In the genomic region with DNA sequence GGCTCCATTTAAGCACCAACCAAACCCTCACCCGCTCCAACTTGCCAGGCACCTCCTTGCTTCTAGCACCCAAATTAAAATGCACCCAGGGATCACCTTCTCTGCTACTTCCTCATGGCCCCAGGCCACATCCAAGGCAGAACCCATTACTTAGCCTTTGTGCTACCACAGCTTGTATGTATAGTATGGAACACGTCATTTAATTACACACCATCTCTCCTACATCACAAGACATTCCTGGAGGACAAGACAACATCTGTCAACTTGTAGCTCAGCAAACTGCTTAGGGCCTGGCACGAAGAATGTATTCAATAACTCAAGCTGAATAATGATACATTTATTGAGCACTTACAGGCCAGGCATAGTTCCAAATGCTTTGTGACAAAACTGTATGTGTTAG, we compare ENCODE assay signal across 30 cellular contexts. TPM values are rescaled to one million over a fixed set of nuclear protein-coding genes. Genes with fewer than 3 reads are reported as not detected.
DNase-seq lines count a peak whose midpoint lies in the region; ATAC-seq and TF ChIP-seq lines count a peak whose summit lies in the region.
"Had no signal": no experiment of that assay in that cellular context is flagged by ENCODE, and none has a peak within 500 bp of the region (broad histone marks: within the 10 kb centered on the region; RNA-seq: fewer than 3 reads in every experiment).

No MANE protein-coding gene starts in this region.

- no peak for TF ChIP-seq POLR2A in adrenal gland (IDR thresholded peaks at IDR 0.05)

- H3K4me3 ChIP-seq in mammary epithelial cell (replicated peaks in 1 of 3; ENCODE audit: insufficient read depth in 1 of 3, low read depth in 2 of 3, low read length in 3 of 3) (no peak overlapping the region), epithelial cell of esophagus (ENCODE audit: low read length) (no peak overlapping the region), adrenal gland (no peak overlapping the region)
- H3K4me3 ChIP-seq: GM23248, PC-9 had no signal

- TF ChIP-seq CTCF in mammary epithelial cell (conservative IDR thresholded peaks at IDR 0.05 in 1 of 2, IDR thresholded peaks at IDR 0.05 in 1 of 2; ENCODE audit: extremely low read depth in 1 of 2, insufficient read depth in 1 of 2, low read depth in 1 of 2, low read length in 2 of 2) (no peak), WTC11 (IDR thresholded peaks at IDR 0.05) (no peak), epithelial cell of esophagus (IDR thresholded peaks at IDR 0.05; ENCODE audit: insufficient read depth, low read depth, low read length, missing control alignments) (no peak), adrenal gland (IDR thresholded peaks at IDR 0.05) (no peak)

- H3K27me3 ChIP-seq in mammary epithelial cell (ENCODE audit: insufficient read depth, low read length) (no peaks in the 10 kb centered on the region), adrenal gland (no peaks in the 10 kb centered on the region)

- H3K4me2 ChIP-seq in mammary epithelial cell (ENCODE audit: insufficient read depth, low read depth, low read length), result no peak overlapping the region
- H3K4me2 ChIP-seq: PC-9, SK-N-SH had no signal

- H3K4me1 ChIP-seq in mammary epithelial cell (ENCODE audit: insufficient read depth, low read length) (peaks cover 9% of the 10 kb centered on the region), adrenal gland (replicated peaks in 1 of 2) (peaks cover 0 to 10% of the 10 kb centered on the region in 2 donors)

- in situ Hi-C loops in T47D (cut with HindIII; ENCODE audit: low pct_unique_long_range_greater_than_20kb, low sequenced_read_pairs) (no loop called here), mammary epithelial cell (cut with MboI; ENCODE audit: low sequenced_read_pairs in 2 of 2) (no loop called here)

- peaks cover 89% of the 10 kb centered on the region for H3K79me2 ChIP-seq in mammary epithelial cell (ENCODE audit: insufficient read depth, low read length)

- dilution Hi-C loops in mammary epithelial cell (cut with HindIII; ENCODE audit: low sequenced_read_pairs), result no loop called here

- no peaks in the 10 kb centered on the region for H3K27me3 Mint-ChIP-seq in WTC11 (ENCODE audit: low read depth)
- H3K27me3 Mint-ChIP-seq: CD8-positive, alpha-beta memory T cell had no signal

- no peak overlapping the region for H3K9ac ChIP-seq in mammary epithelial cell (ENCODE audit: insufficient read depth, low read length)
- H3K9ac ChIP-seq: GM23248, SK-N-SH had no signal

- peaks cover 21% of the 10 kb centered on the region for H3K4me1 Mint-ChIP-seq in WTC11
- H3K4me1 Mint-ChIP-seq in stimulated activated effector memory CD8-positive, alpha-beta T cell treated with anti-CD3 and anti-CD28 coated beads, Interleukin-12 subunit alpha, Interleukin-12 subunit beta, amount 100 ng/mL, for 72 hours, result peaks cover 49% of the 10 kb centered on the region

- no peak for ATAC-seq in WTC11
- ATAC-seq in stimulated activated effector memory CD8-positive, alpha-beta T cell treated with anti-CD3 and anti-CD28 coated beads, Interleukin-12 subunit alpha, Interleukin-12 subunit beta, amount 100 ng/mL, for 72 hours, result no peak
- ATAC-seq: HepG2 had no signal

- no peak overlapping the region for H3K4me3 Mint-ChIP-seq in WTC11
- H3K4me3 Mint-ChIP-seq in stimulated activated effector memory CD8-positive, alpha-beta T cell treated with anti-CD3 and anti-CD28 coated beads, Interleukin-12 subunit alpha, Interleukin-12 subunit beta, amount 100 ng/mL, for 72 hours, result no peak overlapping the region
- H3K4me3 Mint-ChIP-seq: CD8-positive, alpha-beta memory T cell; H9; HFFc6 had no signal

- H3K9me3 ChIP-seq in mammary epithelial cell (replicated peaks; ENCODE audit: insufficient read depth, low read length) (no peaks in the 10 kb centered on the region), adrenal gland (replicated peaks in 1 of 3) (no peaks in the 10 kb centered on the region)
- H3K9me3 ChIP-seq: SK-N-SH had no signal

- H3K27ac ChIP-seq in mammary epithelial cell (ENCODE audit: insufficient read depth, low read depth, low read length), result no peak overlapping the region
- H3K27ac ChIP-seq in adrenal gland, result no peak overlapping the region
- H3K27ac ChIP-seq: GM23248, HL-60, PC-9 had no signal

- H3K27ac Mint-ChIP-seq in WTC11, result 0 out of 2 replicates have a peak overlapping the region, but pooled peaks have one; percentile 3
- H3K27ac Mint-ChIP-seq in stimulated activated effector memory CD8-positive, alpha-beta T cell treated with anti-CD3 and anti-CD28 coated beads, Interleukin-12 subunit alpha, Interleukin-12 subunit beta, amount 100 ng/mL, for 72 hours, result peak overlapping the region; percentile 43
- H3K27ac Mint-ChIP-seq: HFFc6 had no signal

- POLR2A ChIA-PET in WTC11 (lab: Charles Lee), result no interaction called here

- no TSS peak for BruUV-seq in mammary epithelial cell (replicated peaks; lab: Mats Ljungman, UMichigan)

- no peak overlapping the region for H2AFZ ChIP-seq in mammary epithelial cell (ENCODE audit: low read depth, low read length)
- H2AFZ ChIP-seq: GM23248, PC-9 had no signal

- DNase-seq in T47D (ENCODE audit: low read depth in 1 of 2, low spot score in 1 of 2) (peak; percentile 70 to 89), mammary epithelial cell (no peak), WTC11 (ENCODE audit: low spot score) (no peak), epithelial cell of esophagus (ENCODE audit: low read depth) (peak; percentile 59), cerebellar nuclear complex (lab: John Stamatoyannopoulos, UW) (no peak), COLO668 (lab: John Stamatoyannopoulos, UW; ENCODE audit: unreplicated experiment) (no peak), adrenal gland (no peak)
- no peak for DNase-seq in stimulated activated effector memory CD8-positive, alpha-beta T cell treated with anti-CD3 and anti-CD28 coated beads, Interleukin-12 subunit alpha, Interleukin-12 subunit beta, amount 100 ng/mL, for 72 hours (ENCODE audit: low spot score in 2 of 2)
- DNase-seq: 8988T; AML-193; C1 segment of cervical spinal cord; CD8-positive, alpha-beta memory T cell; EL; GF-D8; GM23248; H9; HFFc6; KBM-7; NCI-H1092; NCI-H1436; NCI-H187 treated with DMSO at 0.1 percent for 48 hours; NCI-H2107; NCI-H446 treated with DMSO at 0.1 percent for 48 hours; NCI-H526 treated with DMSO at 0.1 percent for 48 hours; PC-9; RPMI8226; SHP77; SK-N-SH had no signal

- H3K9me3 Mint-ChIP-seq in WTC11, result no peaks in the 10 kb centered on the region
- H3K9me3 Mint-ChIP-seq in stimulated activated effector memory CD8-positive, alpha-beta T cell treated with anti-CD3 and anti-CD28 coated beads, Interleukin-12 subunit alpha, Interleukin-12 subunit beta, amount 100 ng/mL, for 72 hours, result no peaks in the 10 kb centered on the region
- H3K9me3 Mint-ChIP-seq: CD8-positive, alpha-beta memory T cell; H9; HFFc6 had no signal

- H3K36me3 Mint-ChIP-seq in WTC11, result no peaks in the 10 kb centered on the region
- H3K36me3 Mint-ChIP-seq in stimulated activated effector memory CD8-positive, alpha-beta T cell treated with anti-CD3 and anti-CD28 coated beads, Interleukin-12 subunit alpha, Interleukin-12 subunit beta, amount 100 ng/mL, for 72 hours, result peaks cover 4% of the 10 kb centered on the region

- intact Hi-C loops in mammary epithelial cell (cut with micrococcal nuclease) (no loop called here), adrenal gland (cut with DNase I) (no loop called here)

- H3K36me3 ChIP-seq in mammary epithelial cell (ENCODE audit: insufficient read depth, low read length), result peaks cover 4% of the 10 kb centered on the region
- H3K36me3 ChIP-seq in adrenal gland (replicated peaks in 1 of 2), result no peaks in the 10 kb centered on the region

- no peaks in the 10 kb centered on the region for H4K20me1 ChIP-seq in mammary epithelial cell (ENCODE audit: insufficient read depth, low read length)

- CTCF ChIA-PET in mammary epithelial cell (lab: Charles Lee; ENCODE audit: low non-redundant PET), result no interaction called here
- CTCF ChIA-PET in WTC11 (lab: Charles Lee), result no interaction called here

- 84% methylated on average over 3 of the region's 3 CpGs for WGBS in mammary epithelial cell (ENCODE audit: low coverage, missing lambda C conversion rate)
- 93 to 97% (median 97%) methylated on average over 3 of the region's 3 CpGs for WGBS in adrenal gland, 4 donors

TF ChIP-seq in WTC11, 78 proteins besides CTCF, POLR2A, EP300 and RAD21 (continues in another document):
- TF ChIP-seq, protein P1, sequence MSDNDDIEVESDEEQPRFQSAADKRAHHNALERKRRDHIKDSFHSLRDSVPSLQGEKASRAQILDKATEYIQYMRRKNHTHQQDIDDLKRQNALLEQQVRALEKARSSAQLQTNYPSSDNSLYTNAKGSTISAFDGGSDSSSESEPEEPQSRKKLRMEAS (CRISPR knock-in tag; IDR thresholded peaks at IDR 0.05), result no peak
- no peak for TF ChIP-seq ZNF263 (CRISPR knock-in tag; IDR thresholded peaks at IDR 0.05; ENCODE audit: low read depth)
- no peak for TF ChIP-seq OVOL2 (CRISPR knock-in tag; IDR thresholded peaks at IDR 0.05; ENCODE audit: borderline replicate concordance)

RNA-seq across cellular contexts. Expression of a gene that starts 23.3 kb away (rescaled TPM):
- 100 to 1,000 TPM in 1 of 2 donors, 10 to 100 TPM in 1; 85.7 to 106 TPM for total RNA-seq in mammary epithelial cell
- polyA plus RNA-seq in mammary epithelial cell, result 192 TPM
- 314 TPM for polyA minus RNA-seq in mammary epithelial cell
- total RNA-seq in WTC11 (2021), result 57.7 to 59.1 TPM (median 58.0 TPM) in 3 replicates
- 100 to 1,000 TPM in 4 of 8 donors, 10 to 100 TPM in 4; 80.1 to 143 (median 99.2) TPM for total RNA-seq in adrenal gland
- polyA plus RNA-seq in adrenal gland, result 100 to 1,000 TPM in 1 of 3 donors, 10 to 100 TPM in 2; 30.1 to 148 (median 34.7) TPM

RNA-seq across cellular contexts. Expression of a gene that starts 23.4 kb away (rescaled TPM):
- total RNA-seq in mammary epithelial cell (10 to 100 TPM; 34.5 to 59.8 TPM), WTC11 (2021) (85.7 to 96.4 TPM (median 93.0 TPM) in 3 replicates), adrenal gland (100 to 1,000 TPM in 4 of 8 donors, 10 to 100 TPM in 4; 72.9 to 214 (median 97.7) TPM)
- polyA plus RNA-seq in mammary epithelial cell (93.4 TPM), adrenal gland (10 to 100 TPM; 68.9 to 80.2 (median 73.4) TPM)
- polyA minus RNA-seq in mammary epithelial cell, result 50.0 TPM

Comparison
In these comparisons a context has a peak if more than half of its experiments do, and no peak if none do; other contexts are left out.
1. DNase-seq: peak in T47D (2 of 2) and epithelial cell of esophagus (single experiment); none in mammary epithelial cell (single experiment), WTC11 (single experiment), stimulated activated effector memory CD8-positive, alpha-beta T cell treated with anti-CD3 and anti-CD28 coated beads, Interleukin-12 subunit alpha, Interleukin-12 subunit beta, amount 100 ng/mL, for 72 hours (0 of 2), cerebellar nuclear complex (0 of 2), COLO668 (single experiment) and adrenal gland (0 of 7).